Comparison of ENCODE assay signal across 8 cellular contexts in the genomic region with DNA sequence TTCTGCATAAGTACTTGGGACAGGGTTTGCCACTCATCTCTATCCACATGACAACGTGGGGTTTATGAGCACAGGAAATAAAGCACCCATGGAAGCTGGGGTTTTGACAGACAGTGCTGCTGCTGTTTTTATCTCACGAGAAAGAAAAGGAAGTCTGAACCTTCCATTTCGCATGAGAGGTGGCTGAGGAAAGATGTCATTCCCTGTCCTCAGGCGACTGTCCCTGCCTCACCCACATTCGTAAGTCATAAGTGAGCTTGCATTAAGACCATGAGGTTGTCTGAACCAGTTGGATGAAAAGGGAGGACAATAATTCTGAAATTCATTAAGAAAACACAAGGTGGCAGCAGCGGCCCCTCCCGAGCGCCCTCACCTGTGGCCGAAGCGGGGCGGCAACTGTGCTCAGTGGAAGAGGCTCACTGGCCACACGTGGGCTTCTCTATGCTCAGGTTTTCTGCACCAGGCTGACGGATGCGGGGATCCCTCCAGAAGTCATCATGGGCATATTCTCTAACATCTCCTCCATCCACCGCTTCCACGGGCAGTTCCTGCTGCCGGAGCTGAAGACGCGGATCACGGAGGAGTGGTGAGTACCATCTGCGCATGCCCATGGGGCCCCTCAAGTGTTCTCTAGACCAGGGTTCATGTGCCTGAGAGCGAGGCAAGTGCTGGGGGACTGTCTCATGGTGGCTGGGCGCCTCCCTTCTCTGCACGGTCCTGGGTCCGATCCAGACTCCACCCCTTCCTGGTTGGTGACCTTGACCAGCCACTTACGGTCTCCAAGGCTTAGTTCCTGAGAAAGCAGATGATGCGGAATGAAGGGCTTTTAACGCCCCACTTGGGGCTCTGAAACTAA. TPM values are rescaled to one million over a fixed set of nuclear protein-coding genes. Genes with fewer than 3 reads are reported as not detected.
DNase-seq lines count a peak whose midpoint lies in the region; ATAC-seq, FAIRE-seq and TF ChIP-seq lines count a peak whose summit lies in the region.

No MANE protein-coding gene starts in this region.

- no peak overlapping the region for H2AFZ ChIP-seq in fibroblast of lung (ENCODE audit: low read length)

- H3K9me3 ChIP-seq in NT2/D1 (ENCODE audit: insufficient read depth, low read length) (peaks cover 16% of the 10 kb centered on the region), fibroblast of lung (ENCODE audit: control insufficient read depth, insufficient read depth, low read depth, low read length) (no peaks in the 10 kb centered on the region), thyroid gland (no peaks in the 10 kb centered on the region)

- H4K20me1 ChIP-seq in fibroblast of lung (ENCODE audit: control insufficient read depth, extremely low read depth, insufficient read depth, low read length): no peaks in the 10 kb centered on the region

- TF ChIP-seq POLR2A in H54 (IDR thresholded peaks at IDR 0.05; ENCODE audit: low read depth, low read length) (no peak), thyroid gland (IDR thresholded peaks at IDR 0.05) (peak in 1 of 2 donors; percentile 46)

- TF ChIP-seq CTCF in fibroblast of lung (conservative IDR thresholded peaks at IDR 0.05 in 1 of 2, IDR thresholded peaks at IDR 0.05 in 1 of 2; ENCODE audit: low read depth in 1 of 2, low read length in 2 of 2) (peak; percentile 48 to 62), thyroid gland (IDR thresholded peaks at IDR 0.05) (peak; percentile 9 to 84 (median 74))

- 14 to 27% methylated on average over 27 to 28 of the region's 28 CpGs for WGBS in thyroid gland, 2 donors

- H3K4me3 ChIP-seq in NT2/D1 (ENCODE audit: insufficient read length, low read depth) (no peak overlapping the region), fibroblast of lung (replicated peaks in 1 of 4; ENCODE audit: control extremely low read depth in 1 of 4, insufficient read depth in 1 of 4, low read depth in 3 of 4, low read length in 4 of 4) (no peak overlapping the region), thyroid gland (replicated peaks in 1 of 3) (peak overlapping the region in 1 of 3 donors; percentile 10)

- no peaks in the 10 kb centered on the region for H3K79me2 ChIP-seq in fibroblast of lung (ENCODE audit: control insufficient read depth, insufficient read depth, low read length)

- H3K27ac ChIP-seq in fibroblast of lung (ENCODE audit: insufficient read depth, low read length) (no peak overlapping the region), thyroid gland (peak overlapping the region; percentile 77 to 84 (median 79))

- intact Hi-C loops in thyroid gland (cut with DNase I): loop anchor here (10.0 kb wide), 2 partner anchors 49 to 111 kb away; no protein-coding TSS in a partner anchor

- no peak overlapping the region for H3K4me2 ChIP-seq in fibroblast of lung (ENCODE audit: extremely low read depth, insufficient read depth, low read length)

- H3K36me3 ChIP-seq in NT2/D1 (ENCODE audit: insufficient read depth, insufficient read length, low read length) (no peaks in the 10 kb centered on the region), fibroblast of lung (ENCODE audit: control insufficient read depth, insufficient read depth, low read length) (no peaks in the 10 kb centered on the region), thyroid gland (peaks cover 0 to 3% of the 10 kb centered on the region in 2 donors)

- H3K27me3 ChIP-seq in NT2/D1 (ENCODE audit: insufficient read depth, insufficient read length) (no peaks in the 10 kb centered on the region), fibroblast of lung (ENCODE audit: control insufficient read depth, insufficient read depth, low read length) (no peaks in the 10 kb centered on the region), thyroid gland (no peaks in the 10 kb centered on the region)

- no peak for ATAC-seq in HG02981 (IDR thresholded peaks at IDR 0.05; ENCODE audit: unreplicated experiment)

- H3K4me1 ChIP-seq in NT2/D1 (ENCODE audit: insufficient read depth, insufficient read length) (no peaks in the 10 kb centered on the region), fibroblast of lung (ENCODE audit: control insufficient read depth, extremely low read depth, insufficient read depth, low read length) (no peaks in the 10 kb centered on the region), thyroid gland (peaks cover 16 to 23% of the 10 kb centered on the region in 2 donors)

- H3K9ac ChIP-seq in NT2/D1 (ENCODE audit: insufficient read length, low read depth) (no peak overlapping the region), fibroblast of lung (ENCODE audit: insufficient read depth, low read length) (no peak overlapping the region)

- peak; percentile 80 for DNase-seq in COLO668 (lab: John Stamatoyannopoulos, UW; ENCODE audit: unreplicated experiment)
- DNase-seq in H54 (ENCODE audit: insufficient read length, low spot score): peak; percentile 46
- peak; percentile 55 for DNase-seq in NT2/D1 (ENCODE audit: low read depth, low spot score)
- DNase-seq in activated T-cell treated with anti-CD3 and anti-CD28 coated beads for 24 hours (ENCODE audit: low read depth): peak; percentile 58
- peak; percentile 12 to 44 for DNase-seq in fibroblast of lung (ENCODE audit: low read depth in 2 of 2)
- DNase-seq in occipital lobe (lab: John Stamatoyannopoulos, UW): peak; percentile 22
- peak; percentile 96 for DNase-seq in thyroid gland

- FAIRE-seq in H54 (lab: Jason Lieb, UNC): peak; percentile 84

RNA-seq across cellular contexts. Expression of a gene that starts 54.7 kb away (rescaled TPM):
- total RNA-seq in fibroblast of lung (2.8 and 4.6 TPM in 2 replicates), occipital lobe (1.6 TPM), thyroid gland (10 to 100 TPM in 1 of 4 donors, 1 to 10 TPM in 3; 3.6 to 12.6 (median 5.5) TPM)
- 0.17 and 1.4 TPM in 2 replicates for polyA plus RNA-seq in fibroblast of lung
- 3.1 TPM in 1 of 2 replicates, not detected in the other for polyA plus RNA-seq in fibroblast of lung (2012)
- 6.9 TPM in 1 of 2 replicates, not detected in the other for polyA minus RNA-seq in fibroblast of lung (ENCODE audit: low replicate concordance)

RNA-seq across cellular contexts. Expression of a gene that starts 56.5 kb away (rescaled TPM):
- total RNA-seq in fibroblast of lung (under 0.01 TPM in 1 of 2 replicates, not detected in the other), occipital lobe (14.2 TPM), thyroid gland (1 to 10 TPM; 5.2 to 6.6 (median 5.6) TPM)
- not detected in 2 replicates for polyA plus RNA-seq in fibroblast of lung
- polyA plus RNA-seq in fibroblast of lung (2012): not detected in 2 replicates
- not detected in 2 replicates for polyA minus RNA-seq in fibroblast of lung (ENCODE audit: low replicate concordance)

Comparison
In these comparisons a context has a peak if more than half of its experiments do, and no peak if none do; other contexts are left out.
1. DNase-seq: peak in every context shown above with its lines; median percentile 96 in thyroid gland; 80 in COLO668; 58 in activated T-cell treated with anti-CD3 and anti-CD28 coated beads for 24 hours; 55 in NT2/D1; 46 in H54; 28 in fibroblast of lung; 22 in occipital lobe.